8 cellular contexts compared by ENCODE assay signal in genomic region chr11:86302092-86302793, GRCh38. TPM values are rescaled to one million over a fixed set of nuclear protein-coding genes. Genes with fewer than 3 reads are reported as not detected.
DNase-seq lines count a peak whose midpoint lies in the region; TF ChIP-seq lines count a peak whose summit lies in the region.

A gene with protein sequence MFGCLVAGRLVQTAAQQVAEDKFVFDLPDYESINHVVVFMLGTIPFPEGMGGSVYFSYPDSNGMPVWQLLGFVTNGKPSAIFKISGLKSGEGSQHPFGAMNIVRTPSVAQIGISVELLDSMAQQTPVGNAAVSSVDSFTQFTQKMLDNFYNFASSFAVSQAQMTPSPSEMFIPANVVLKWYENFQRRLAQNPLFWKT (plus strand): TSS chr11:86302240. CDS start chr11:86302449, 209 bp downstream.

- peak within 1 kb of the TSS; percentile 94 for H3K18ac ChIP-seq in H9 (ENCODE audit: insufficient read length, low read depth, low read length)

- H3K27ac ChIP-seq in H9 (ENCODE audit: insufficient read length, low read depth, low read length): no peak within 1 kb of the TSS

- H2AFZ ChIP-seq in H9 (ENCODE audit: low read length): no peak within 1 kb of the TSS

- H3K36me3 Mint-ChIP-seq in H9 (ENCODE audit: insufficient read depth in 1 of 3, low read depth in 3 of 3): peaks cover 5 to 10% (median 9%) of the 10 kb centered on the region in 3 experiments; a peak in 6 of 7 replicates
- peaks cover 21% of the 10 kb centered on the region for H3K36me3 Mint-ChIP-seq in nephron (ENCODE audit: low read depth)
- peaks cover 25% of the 10 kb centered on the region for H3K36me3 Mint-ChIP-seq in stimulated activated naive CD8-positive, alpha-beta T cell treated with anti-CD3 and anti-CD28 coated beads, Interleukin-15, Interleukin-2, amounts not matched to agents 100 ng/mL and 50 ng/mL, for 24 hours (ENCODE audit: low read depth)

- H3K9me3 Mint-ChIP-seq in H9 (peaks cover 1 to 3% of the 10 kb centered on the region in 2 experiments; a peak in 1 of 5 replicates), nephron (peaks cover 2% of the 10 kb centered on the region)
- no peaks in the 10 kb centered on the region for H3K9me3 Mint-ChIP-seq in stimulated activated naive CD8-positive, alpha-beta T cell treated with anti-CD3 and anti-CD28 coated beads, Interleukin-15, Interleukin-2, amounts not matched to agents 100 ng/mL and 50 ng/mL, for 24 hours

- H3K27me3 ChIP-seq in H9 (ENCODE audit: insufficient read depth, low read length) (no peaks in the 10 kb centered on the region), MG63 (no peaks in the 10 kb centered on the region)

- H4K8ac ChIP-seq in H9 (replicated peaks; ENCODE audit: insufficient read length, low read depth, low read length): no peak within 1 kb of the TSS

- H3K14ac ChIP-seq in H9 (ENCODE audit: insufficient read depth, low read length): peak within 1 kb of the TSS; percentile 93

- no peak within 1 kb of the TSS for H3T11ph ChIP-seq in H9 (ENCODE audit: low read length)

- no peaks in the 10 kb centered on the region for H4K20me1 ChIP-seq in H9 (ENCODE audit: control insufficient read depth, insufficient read depth, insufficient read length)

- H4K91ac ChIP-seq in H9 (ENCODE audit: insufficient read length, low read depth, low read length): no peak within 1 kb of the TSS

- peak within 1 kb of the TSS; percentile 72 for H3K4me3 ChIP-seq in MG63
- H3K4me3 ChIP-seq in fibroblast of the aortic adventitia (ENCODE audit: low read depth, low read length): peak within 1 kb of the TSS; percentile 93

- WGBS in H9 (ENCODE audit: extremely low coverage, insufficient read length, low lambda C conversion rate): no CpG with 5 or more reads among the region's 30 CpGs

- peak; percentile 99 for DNase-seq in ELR (ENCODE audit: low read depth)
- peak; percentile 96 for DNase-seq in H9
- peak; percentile 99 for DNase-seq in MG63
- peak; percentile 97 for DNase-seq in SHP77 treated with DMSO at 0.1 percent for 48 hours (lab: John Stamatoyannopoulos, UW)
- DNase-seq in activated effector memory CD4-positive, alpha-beta T cell treated with anti-CD3 and anti-CD28 coated beads, Interleukin-2, amount 50 U/mL, for 16 hours: peak; percentile 97
- DNase-seq in fibroblast of the aortic adventitia (ENCODE audit: low read depth): peak; percentile 97

- TF ChIP-seq CTCF in H9 (conservative IDR thresholded peaks at IDR 0.05) (no peak), fibroblast of the aortic adventitia (IDR thresholded peaks at IDR 0.05; ENCODE audit: insufficient read depth, low read length) (no peak), nephron (IDR thresholded peaks at IDR 0.05; ENCODE audit: unreplicated experiment in 3 of 3) (no peak)

- H2BK5ac ChIP-seq in H9 (ENCODE audit: insufficient read length, low read length): peak within 1 kb of the TSS; percentile 47

- H3K4me1 ChIP-seq in H9 (ENCODE audit: insufficient read depth, low read length): no peaks in the 10 kb centered on the region

- H3K4me1 Mint-ChIP-seq in H9 (peaks cover 12 to 14% of the 10 kb centered on the region in 2 experiments), nephron (peaks cover 25% of the 10 kb centered on the region)
- peaks cover 40% of the 10 kb centered on the region for H3K4me1 Mint-ChIP-seq in stimulated activated naive CD8-positive, alpha-beta T cell treated with anti-CD3 and anti-CD28 coated beads, Interleukin-15, Interleukin-2, amounts not matched to agents 100 ng/mL and 50 ng/mL, for 24 hours (ENCODE audit: low read depth)

- H3K27me3 Mint-ChIP-seq in H9 (ENCODE audit: low read depth) (peaks cover 7% of the 10 kb centered on the region), nephron (ENCODE audit: low read depth) (no peaks in the 10 kb centered on the region)
- no peaks in the 10 kb centered on the region for H3K27me3 Mint-ChIP-seq in stimulated activated naive CD8-positive, alpha-beta T cell treated with anti-CD3 and anti-CD28 coated beads, Interleukin-15, Interleukin-2, amounts not matched to agents 100 ng/mL and 50 ng/mL, for 24 hours

- no peak within 1 kb of the TSS for H3K4ac ChIP-seq in H9 (ENCODE audit: low read depth, low read length)

- no peak within 1 kb of the TSS for H2BK12ac ChIP-seq in H9 (ENCODE audit: insufficient read length, low read depth, low read length)

- no peak within 1 kb of the TSS for H3K56ac ChIP-seq in H9 (ENCODE audit: insufficient read length, low read depth, low read length)

- H3K79me1 ChIP-seq in H9 (ENCODE audit: insufficient read depth, low read depth, low read length, poor library complexity, severe bottlenecking): no peaks in the 10 kb centered on the region

- no peak within 1 kb of the TSS for H2AK5ac ChIP-seq in H9 (ENCODE audit: insufficient read length, low read length)

- no peak within 1 kb of the TSS for H2BK120ac ChIP-seq in H9 (ENCODE audit: low read depth, low read length, poor library complexity, severe bottlenecking)

- peaks cover 2% of the 10 kb centered on the region; the same call in 1 of the 2 replicates for H3K79me2 ChIP-seq in H9 (ENCODE audit: insufficient read depth, low read length)

- H3K9ac ChIP-seq in H9 (ENCODE audit: extremely low read depth, insufficient read length, low read length): peak within 1 kb of the TSS; percentile 93

- peaks cover 12% of the 10 kb centered on the region for H3K36me3 ChIP-seq in MG63

- H3K9me3 ChIP-seq in H9 (ENCODE audit: control insufficient read depth, low read depth, low read length) (no peaks in the 10 kb centered on the region), MG63 (no peaks in the 10 kb centered on the region)

- peak within 1 kb of the TSS; percentile 99 to 100 for H3K4me3 Mint-ChIP-seq in H9
- peak within 1 kb of the TSS; percentile 99 to 100 (median 100) for H3K4me3 Mint-ChIP-seq in nephron
- peak within 1 kb of the TSS; percentile 97 for H3K4me3 Mint-ChIP-seq in stimulated activated naive CD8-positive, alpha-beta T cell treated with anti-CD3 and anti-CD28 coated beads, Interleukin-15, Interleukin-2, amounts not matched to agents 100 ng/mL and 50 ng/mL, for 24 hours

- no peak within 1 kb of the TSS for H2BK20ac ChIP-seq in H9 (ENCODE audit: low read depth, low read length, poor library complexity, severe bottlenecking)

- H3K23ac ChIP-seq in H9 (ENCODE audit: insufficient read length, low read depth, low read length): no peak within 1 kb of the TSS

- H3K23me2 ChIP-seq in H9 (ENCODE audit: insufficient read length, low read depth, low read length, poor library complexity, severe bottlenecking): no peaks in the 10 kb centered on the region

- H4K5ac ChIP-seq in H9 (ENCODE audit: insufficient read length, low read depth, low read length): peak within 1 kb of the TSS; percentile 54

- H2BK15ac ChIP-seq in H9 (ENCODE audit: low read depth, low read length): no peak within 1 kb of the TSS

- H3K27ac Mint-ChIP-seq in H9 (peak within 1 kb of the TSS; percentile 98 to 100 (median 99)), nephron (peak within 1 kb of the TSS; percentile 98 to 99 (median 99))
- peak within 1 kb of the TSS; percentile 94 for H3K27ac Mint-ChIP-seq in stimulated activated naive CD8-positive, alpha-beta T cell treated with anti-CD3 and anti-CD28 coated beads, Interleukin-15, Interleukin-2, amounts not matched to agents 100 ng/mL and 50 ng/mL, for 24 hours

- peak within 1 kb of the TSS; percentile 88 for H3K4me2 ChIP-seq in H9 (ENCODE audit: insufficient read depth, insufficient read length, low read length)

RNA-seq across cellular contexts. Expression of the gene that starts here (rescaled TPM):
- 54.1 and 55.2 TPM in 2 replicates for total RNA-seq in H9 (2021)
- total RNA-seq in MG63 (2014; rRNA removed; shearing (Covaris generic); ENCODE audit: low replicate concordance): 85.1 and 88.4 TPM in 2 replicates
- 16.8 and 92.2 TPM in 2 replicates for total RNA-seq in fibroblast of the aortic adventitia (ENCODE audit: low replicate concordance)
